1 cellular context compared by ENCODE assay signal in the genomic region with DNA sequence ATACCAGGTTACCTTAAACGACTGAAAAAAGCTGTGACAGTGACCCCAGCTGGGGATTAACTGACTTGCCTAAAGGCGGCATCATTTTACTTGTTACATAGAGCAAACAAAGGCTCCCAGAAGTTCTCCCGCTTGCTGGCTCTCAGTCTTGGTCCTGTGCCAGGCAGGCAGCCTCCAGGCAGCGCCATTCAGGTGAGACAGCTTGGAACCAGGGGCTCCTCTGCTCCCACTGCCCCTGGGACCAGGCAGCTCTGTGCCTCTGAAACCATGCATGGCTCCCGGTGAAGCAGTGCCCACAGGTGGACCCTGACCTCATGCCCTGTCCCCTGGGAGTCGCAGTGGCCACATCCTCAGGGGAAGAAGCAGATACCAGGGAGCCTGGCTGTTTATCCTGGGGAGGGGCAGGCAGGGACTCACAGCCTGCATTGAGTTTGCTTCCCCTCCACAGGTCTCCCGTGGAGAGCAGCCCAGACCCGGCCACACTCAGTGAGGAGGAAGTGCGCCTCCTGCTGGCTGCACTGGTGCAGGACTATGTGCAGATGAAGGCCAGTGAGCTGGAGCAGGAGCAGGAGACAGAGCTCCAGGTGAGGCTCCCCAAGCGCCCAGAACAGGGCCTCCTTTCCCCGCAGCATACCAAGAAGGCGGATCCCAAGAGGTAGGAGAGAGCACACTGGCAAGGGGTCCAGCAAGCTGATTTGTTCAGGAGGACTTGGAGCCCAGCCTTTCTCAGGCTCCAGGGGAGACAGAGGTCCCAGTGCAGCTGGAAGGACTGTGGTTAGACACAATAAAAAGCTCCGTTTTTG.
A peak's percentile ranks its signal among the peaks of the same experiment; 100 is the strongest.
TF ChIP-seq lines count a peak whose summit lies in the region.

No MANE protein-coding gene starts in this region.

TF ChIP-seq in WTC11, 78 proteins besides CTCF, POLR2A, EP300 and RAD21 (continued from another document):
- TF ChIP-seq, protein P1, sequence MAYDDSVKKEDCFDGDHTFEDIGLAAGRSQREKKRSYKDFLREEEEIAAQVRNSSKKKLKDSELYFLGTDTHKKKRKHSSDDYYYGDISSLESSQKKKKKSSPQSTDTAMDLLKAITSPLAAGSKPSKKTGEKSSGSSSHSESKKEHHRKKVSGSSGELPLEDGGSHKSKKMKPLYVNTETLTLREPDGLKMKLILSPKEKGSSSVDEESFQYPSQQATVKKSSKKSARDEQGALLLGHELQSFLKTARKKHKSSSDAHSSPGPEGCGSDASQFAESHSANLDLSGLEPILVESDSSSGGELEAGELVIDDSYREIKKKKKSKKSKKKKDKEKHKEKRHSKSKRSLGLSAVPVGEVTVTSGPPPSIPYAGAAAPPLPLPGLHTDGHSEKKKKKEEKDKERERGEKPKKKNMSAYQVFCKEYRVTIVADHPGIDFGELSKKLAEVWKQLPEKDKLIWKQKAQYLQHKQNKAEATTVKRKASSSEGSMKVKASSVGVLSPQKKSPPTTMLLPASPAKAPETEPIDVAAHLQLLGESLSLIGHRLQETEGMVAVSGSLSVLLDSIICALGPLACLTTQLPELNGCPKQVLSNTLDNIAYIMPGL (CRISPR knock-in tag; IDR thresholded peaks at IDR 0.05) = peak; percentile 75
- no peak for TF ChIP-seq NR3C1 (CRISPR knock-in tag; conservative IDR thresholded peaks at IDR 0.05; ENCODE audit: low read depth)
